11 cellular contexts compared by ENCODE assay signal in genomic region chr1:41221995-41222991, GRCh38. TPM values are rescaled to one million over a fixed set of nuclear protein-coding genes. Genes with fewer than 3 reads are reported as not detected.
DNase-seq lines count a peak whose midpoint lies in the region; ATAC-seq, FAIRE-seq and TF ChIP-seq lines count a peak whose summit lies in the region.
"Had no signal": no experiment of that assay in that cellular context is flagged by ENCODE, and none has a peak within 500 bp of the region (broad histone marks: within the 10 kb centered on the region; RNA-seq: fewer than 3 reads in every experiment).

No MANE protein-coding gene starts in this region.

- TF ChIP-seq CTCF in D721Med (IDR thresholded peaks at IDR 0.05; ENCODE audit: insufficient read depth, missing control alignments): no peak
- TF ChIP-seq CTCF in cardiac fibroblast (IDR thresholded peaks at IDR 0.05; ENCODE audit: low read depth, low read length): no peak
- no peak for TF ChIP-seq CTCF in progenitor cell of endocrine pancreas (IDR thresholded peaks at IDR 0.05; ENCODE audit: unreplicated experiment)

- H3K27ac Mint-ChIP-seq in progenitor cell of endocrine pancreas: no peak overlapping the region
- H3K27ac Mint-ChIP-seq: activated naive CD4-positive, alpha-beta T cell treated with anti-CD3 and anti-CD28 coated beads for 36 hours had no signal

- H3K4me3 Mint-ChIP-seq in progenitor cell of endocrine pancreas (ENCODE audit: low read depth): no peak overlapping the region
- H3K4me3 Mint-ChIP-seq: activated naive CD4-positive, alpha-beta T cell treated with anti-CD3 and anti-CD28 coated beads for 36 hours had no signal

- peaks cover 34% of the 10 kb centered on the region for H3K36me3 Mint-ChIP-seq in progenitor cell of endocrine pancreas (ENCODE audit: insufficient read depth)

- DNase-seq in D721Med (ENCODE audit: insufficient read length, low spot score) (no peak), NCI-H2107 (lab: John Stamatoyannopoulos, UW) (peak; percentile 61), cardiac fibroblast (ENCODE audit: low read depth in 2 of 2) (peak; percentile 23 to 46), NCI-H2081 treated with DMSO at 0.1 percent for 48 hours (lab: John Stamatoyannopoulos, UW) (no peak), progenitor cell of endocrine pancreas (ENCODE audit: low spot score, unreplicated experiment) (no peak)
- no peak for DNase-seq in stimulated activated CD8-positive, alpha-beta memory T cell treated with anti-CD3 and anti-CD28 coated beads, Interleukin-4, amount 100 ng/mL, for 48 hours
- DNase-seq: activated naive CD4-positive, alpha-beta T cell treated with anti-CD3 and anti-CD28 coated beads for 36 hours; lower lobe of right lung; right cardiac atrium had no signal

- no peaks in the 10 kb centered on the region for H3K27me3 Mint-ChIP-seq in progenitor cell of endocrine pancreas

- peaks cover 12% of the 10 kb centered on the region for H3K4me1 Mint-ChIP-seq in progenitor cell of endocrine pancreas (ENCODE audit: low read depth)

- peak; percentile 46 for FAIRE-seq in D721Med (lab: Jason Lieb, UNC)

- H3K9me3 Mint-ChIP-seq in progenitor cell of endocrine pancreas (ENCODE audit: low read depth): peaks cover 21% of the 10 kb centered on the region

- no peak overlapping the region for H3K4me3 ChIP-seq in cardiac fibroblast (replicated peaks in 1 of 2; ENCODE audit: low read depth in 2 of 2, low read length in 2 of 2)
- H3K4me3 ChIP-seq: lower lobe of right lung had no signal

- peak; percentile 44 for ATAC-seq in GM19463 (IDR thresholded peaks at IDR 0.05; ENCODE audit: unreplicated experiment)
- ATAC-seq in GM18909 (IDR thresholded peaks at IDR 0.05; ENCODE audit: poor library complexity, unreplicated experiment): no peak

RNA-seq across cellular contexts. Expression of gene SCMH1, which starts 19.8 kb away (rescaled TPM):
- 55.4 and 57.6 TPM in 2 replicates for total RNA-seq in progenitor cell of endocrine pancreas

Comparison
In these comparisons a context has a peak if more than half of its experiments do, and no peak if none do; other contexts are left out.
1. DNase-seq: peak in NCI-H2107 (single experiment) and cardiac fibroblast (2 of 2); none in D721Med (single experiment), NCI-H2081 treated with DMSO at 0.1 percent for 48 hours (single experiment), progenitor cell of endocrine pancreas (single experiment) and stimulated activated CD8-positive, alpha-beta memory T cell treated with anti-CD3 and anti-CD28 coated beads, Interleukin-4, amount 100 ng/mL, for 48 hours (single experiment).